In the genomic region with DNA sequence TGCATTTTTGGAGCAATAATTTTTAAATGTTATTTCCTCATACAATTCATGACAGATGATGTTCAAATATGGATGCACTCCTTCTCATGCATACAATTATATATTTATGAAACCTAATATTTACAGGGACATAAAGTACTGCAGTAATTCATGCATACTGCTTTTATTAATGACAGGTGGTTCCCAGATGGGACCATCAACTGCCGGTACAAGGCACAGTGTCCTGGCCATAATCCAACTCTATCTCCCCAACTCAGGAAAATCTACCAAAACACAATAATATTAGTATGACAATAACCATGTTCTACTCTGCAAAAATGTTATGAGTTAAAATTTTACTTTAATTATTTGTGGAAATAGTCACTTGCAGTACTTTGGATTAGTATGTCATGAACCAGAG, we compare ENCODE assay signal across 17 cellular contexts.
DNase-seq lines count a peak whose midpoint lies in the region; TF ChIP-seq lines count a peak whose summit lies in the region.
"Had no signal": no experiment of that assay in that cellular context is flagged by ENCODE, and none has a peak within 500 bp of the region (broad histone marks: within the 10 kb centered on the region; RNA-seq: fewer than 3 reads in every experiment).

No MANE protein-coding gene starts in this region.

- peak overlapping the region; percentile 43; the same call in 1 of the 2 replicates for H3K27ac ChIP-seq in SK-N-MC
- H3K27ac ChIP-seq: BLaER1 treated with 17β-estradiol and CSF1 and Interleukin-3, amounts not matched to agents 10 nM and 100 nM had no signal

- H3K9ac ChIP-seq in SK-N-MC (ENCODE audit: insufficient read length), result no peak overlapping the region
- H3K9ac ChIP-seq: BLaER1 treated with 17β-estradiol and CSF1 and Interleukin-3, amounts not matched to agents 10 nM and 100 nM had no signal

- H3K9me3 ChIP-seq in BE2C, result no peaks in the 10 kb centered on the region
- no peaks in the 10 kb centered on the region for H3K9me3 ChIP-seq in SK-N-MC (ENCODE audit: low read depth, low read length)
- H3K9me3 ChIP-seq: BLaER1 treated with 17β-estradiol and CSF1 and Interleukin-3, amounts not matched to agents 10 nM and 100 nM had no signal

- peaks cover 19% of the 10 kb centered on the region for H3K4me1 ChIP-seq in BE2C
- H3K4me1 ChIP-seq: BLaER1 treated with 17β-estradiol and CSF1 and Interleukin-3, amounts not matched to agents 10 nM and 100 nM had no signal

- no peaks in the 10 kb centered on the region for H3K27me3 ChIP-seq in BE2C
- H3K27me3 ChIP-seq: BLaER1 treated with 17β-estradiol and CSF1 and Interleukin-3, amounts not matched to agents 10 nM and 100 nM had no signal

- DNase-seq in BE2C (peak; percentile 39), NCI-H2171 (lab: John Stamatoyannopoulos, UW) (peak; percentile 66), SK-N-MC (ENCODE audit: low read depth, low spot score) (no peak), cerebellum (ENCODE audit: low spot score) (peak; percentile 65), hypothalamus (lab: John Stamatoyannopoulos, UW) (no peak), kidney glomerular epithelial cell (lab: John Stamatoyannopoulos, UW) (no peak)
- no peak for DNase-seq in effector CD8-positive, alpha-beta T cell (lab: John Stamatoyannopoulos, UW)
- DNase-seq: 8988T; AML-193; Calu3; CD4-positive, alpha-beta T cell; DMS 273 treated with DMSO at 0.1 percent for 48 hours; DMS79; H7; IMR-90 had no signal

- TF ChIP-seq CTCF in BE2C (IDR thresholded peaks at IDR 0.05; ENCODE audit: low read depth, low read length), result no peak

- H3K36me3 ChIP-seq in BE2C (no peaks in the 10 kb centered on the region), SK-N-MC (ENCODE audit: insufficient read depth, low read length) (no peaks in the 10 kb centered on the region)
- H3K36me3 ChIP-seq: BLaER1 treated with 17β-estradiol and CSF1 and Interleukin-3, amounts not matched to agents 10 nM and 100 nM had no signal

- H3K4me3 ChIP-seq in BE2C (ENCODE audit: low read depth, low read length), result no peak overlapping the region
- H3K4me3 ChIP-seq in SK-N-MC, result no peak overlapping the region
- H3K4me3 ChIP-seq: BLaER1 treated with 17β-estradiol and CSF1 and Interleukin-3, amounts not matched to agents 10 nM and 100 nM; GM23338 had no signal

Comparison
In these comparisons a context has a peak if more than half of its experiments do, and no peak if none do; other contexts are left out.
1. DNase-seq: peak in BE2C (single experiment), NCI-H2171 (single experiment) and cerebellum (single experiment); none in SK-N-MC (single experiment), effector CD8-positive, alpha-beta T cell (single experiment), hypothalamus (0 of 51) and kidney glomerular epithelial cell (single experiment).